ENCODE assay signal across 11 cellular contexts in the genomic region with DNA sequence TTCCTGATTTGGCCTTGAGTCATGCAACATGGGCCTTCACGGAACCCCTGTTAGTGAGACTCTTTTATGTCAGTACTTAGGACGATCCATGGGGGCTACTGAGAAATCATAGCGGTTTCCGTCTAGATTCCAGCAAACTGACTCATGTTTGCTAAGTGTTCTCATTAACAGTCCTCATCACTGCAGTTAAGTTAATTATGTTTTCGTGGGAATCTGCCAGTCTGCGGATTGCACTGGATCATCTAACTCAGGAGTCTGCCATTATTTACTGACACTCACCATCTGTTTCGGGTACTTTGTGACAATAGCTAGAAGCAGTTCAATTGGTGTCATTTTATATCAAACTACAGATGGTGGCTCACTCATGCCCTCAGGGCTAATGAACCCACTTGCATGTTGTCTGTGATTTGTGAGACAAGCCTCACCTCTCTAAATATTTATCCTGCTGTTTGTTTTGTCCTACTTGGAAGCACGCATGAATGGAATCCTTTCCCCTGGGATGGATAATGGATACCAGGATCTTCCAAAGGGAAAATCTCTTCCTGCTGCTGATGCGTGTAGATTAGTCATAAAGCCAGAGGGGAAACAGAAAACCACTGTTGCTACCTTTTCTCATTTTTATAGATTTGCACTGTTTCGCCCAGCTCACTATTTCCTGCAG.
A peak's percentile ranks its signal among the peaks of the same experiment; 100 is the strongest.
DNase-seq lines count a peak whose midpoint lies in the region; ATAC-seq, FAIRE-seq and TF ChIP-seq lines count a peak whose summit lies in the region.
"Had no signal": no experiment of that assay in that cellular context is flagged by ENCODE, and none has a peak within 500 bp of the region (broad histone marks: within the 10 kb centered on the region; RNA-seq: fewer than 3 reads in every experiment).

No MANE protein-coding gene starts in this region.

- DNase-seq in GM04504 (ENCODE audit: low read depth) = peak; percentile 85
- DNase-seq in NCI-H2171 treated with DMSO at 0.1 percent for 48 hours (lab: John Stamatoyannopoulos, UW) = peak; percentile 93
- DNase-seq in bronchial epithelial cell (ENCODE audit: low read depth) = peak; percentile 12
- peak; percentile 10 for DNase-seq in stromal cell of bone marrow (ENCODE audit: low read depth)
- DNase-seq in putamen (ENCODE audit: low spot score) = no peak
- DNase-seq in SK-N-DZ (ENCODE audit: low spot score) = no peak
- DNase-seq: NCI-H2227 treated with DMSO at 0.1 percent for 48 hours had no signal

- peaks cover 2% of the 10 kb centered on the region for H3K36me3 ChIP-seq in bronchial epithelial cell (ENCODE audit: control insufficient read depth, insufficient read depth, low read length)

- H3K4me3 ChIP-seq in bronchial epithelial cell (ENCODE audit: low read depth, low read length) = no peak overlapping the region
- H3K4me3 ChIP-seq: thoracic aorta had no signal

- ATAC-seq in GM18909 (IDR thresholded peaks at IDR 0.05; ENCODE audit: poor library complexity, unreplicated experiment) = no peak
- ATAC-seq: esophagus mucosa had no signal

- FAIRE-seq in bronchial epithelial cell (lab: Jason Lieb, UNC) = no peak
- FAIRE-seq: TTC549 had no signal

- no peaks in the 10 kb centered on the region for H3K27me3 ChIP-seq in bronchial epithelial cell (ENCODE audit: control insufficient read depth, insufficient read depth, low read length)

- no peak for TF ChIP-seq CTCF in bronchial epithelial cell (IDR thresholded peaks at IDR 0.05; ENCODE audit: insufficient read depth, low read length, severe bottlenecking)

Comparison
In these comparisons a context has a peak if more than half of its experiments do, and no peak if none do; other contexts are left out.
1. DNase-seq: peak in GM04504 (single experiment), NCI-H2171 treated with DMSO at 0.1 percent for 48 hours (single experiment), bronchial epithelial cell (single experiment) and stromal cell of bone marrow (single experiment); none in putamen (single experiment) and SK-N-DZ (single experiment).